20 cellular contexts compared by ENCODE assay signal in genomic region chr2:113213061-113213930, GRCh38. TPM values are rescaled to one million over a fixed set of nuclear protein-coding genes. Genes with fewer than 3 reads are reported as not detected.
DNase-seq lines count a peak whose midpoint lies in the region; ATAC-seq, FAIRE-seq and TF ChIP-seq lines count a peak whose summit lies in the region.
"Had no signal": no experiment of that assay in that cellular context is flagged by ENCODE, and none has a peak within 500 bp of the region (broad histone marks: within the 10 kb centered on the region; RNA-seq: fewer than 3 reads in every experiment).

No MANE protein-coding gene starts in this region.

- no peaks in the 10 kb centered on the region for H3K36me3 ChIP-seq in HepG2 (replicated peaks in 1 of 2; ENCODE audit: control insufficient read depth in 1 of 2, insufficient read depth in 2 of 2, low read length in 2 of 2)
- no peaks in the 10 kb centered on the region for H3K36me3 ChIP-seq in right lobe of liver
- H3K36me3 ChIP-seq in kidney (ENCODE audit: control insufficient read depth in 1 of 2, insufficient read depth in 2 of 2, low read length in 2 of 2): no peaks in the 10 kb centered on the region
- H3K36me3 ChIP-seq in psoas muscle (ENCODE audit: insufficient read depth in 1 of 2, low read depth in 1 of 2): no peaks in the 10 kb centered on the region
- H3K36me3 ChIP-seq in OCI-LY7 (ENCODE audit: insufficient read depth, low read length): no peaks in the 10 kb centered on the region

- TF ChIP-seq RAD21 in HepG2 (CRISPR knock-in tag; IDR thresholded peaks at IDR 0.05): no peak

- no peaks in the 10 kb centered on the region for H3K79me2 ChIP-seq in HepG2 (ENCODE audit: insufficient read depth, low read length)
- H3K79me2 ChIP-seq in OCI-LY7 (ENCODE audit: insufficient read depth, low read depth, low read length): no peaks in the 10 kb centered on the region

- H3K9me3 ChIP-seq in HepG2 (ENCODE audit: low read length): no peaks in the 10 kb centered on the region
- no peaks in the 10 kb centered on the region for H3K9me3 ChIP-seq in right lobe of liver
- no peaks in the 10 kb centered on the region for H3K9me3 ChIP-seq in kidney (ENCODE audit: control insufficient read depth in 1 of 2, low read length in 2 of 2)
- H3K9me3 ChIP-seq in psoas muscle: no peaks in the 10 kb centered on the region
- no peaks in the 10 kb centered on the region for H3K9me3 ChIP-seq in OCI-LY7 (ENCODE audit: low read length)
- H3K9me3 ChIP-seq: body of pancreas had no signal

- no peak for TF ChIP-seq POLR2A in HepG2 (IDR thresholded peaks at IDR 0.05; ENCODE audit: insufficient read depth in 1 of 2, low read depth in 2 of 2, low read length in 2 of 2)
- TF ChIP-seq POLR2A in right lobe of liver (IDR thresholded peaks at IDR 0.05): no peak

- H3K9ac ChIP-seq in HepG2 (ENCODE audit: insufficient read depth, low read depth, low read length): no peak overlapping the region
- H3K9ac ChIP-seq in kidney (ENCODE audit: low read length in 2 of 2): peak overlapping the region in 1 of 2 donors; percentile 60

- intact Hi-C loops in HepG2 (cut with micrococcal nuclease; ENCODE audit: unreplicated experiment): no loop called here
- intact Hi-C loops in right lobe of liver (cut with DNase I): no loop called here
- intact Hi-C loops in kidney (cut with DNase I): no loop called here
- intact Hi-C loops in psoas muscle (cut with DNase I): no loop called here
- intact Hi-C loops in OCI-LY7 (cut with micrococcal nuclease; ENCODE audit: unreplicated experiment): no loop called here

- no peak overlapping the region for H3K4me3 ChIP-seq in HepG2 (replicated peaks in 1 of 3; ENCODE audit: insufficient read depth in 1 of 3, low read depth in 2 of 3, low read length in 3 of 3)
- no peak overlapping the region for H3K4me3 ChIP-seq in right lobe of liver
- H3K4me3 ChIP-seq in kidney (ENCODE audit: low read length in 2 of 2): no peak overlapping the region
- no peak overlapping the region for H3K4me3 ChIP-seq in psoas muscle
- H3K4me3 ChIP-seq in OCI-LY7 (ENCODE audit: low read depth, low read length, poor library complexity, severe bottlenecking): no peak overlapping the region
- H3K4me3 ChIP-seq: body of pancreas had no signal

- H3K4me1 ChIP-seq in HepG2 (ENCODE audit: insufficient read depth, low read length): peaks cover 88% of the 10 kb centered on the region
- H3K4me1 ChIP-seq in right lobe of liver: peaks cover 0 to 15% (median 7%) of the 10 kb centered on the region in 4 donors
- peaks cover 51 to 56% of the 10 kb centered on the region in 2 donors for H3K4me1 ChIP-seq in kidney (ENCODE audit: control insufficient read depth in 1 of 2, insufficient read depth in 1 of 2, low read depth in 1 of 2, low read length in 2 of 2)
- H3K4me1 ChIP-seq in psoas muscle: no peaks in the 10 kb centered on the region
- no peaks in the 10 kb centered on the region for H3K4me1 ChIP-seq in OCI-LY7 (ENCODE audit: insufficient read depth, low read length, poor library complexity, severe bottlenecking)

- no peaks in the 10 kb centered on the region for H3K9me2 ChIP-seq in OCI-LY7 (ENCODE audit: insufficient read depth, low read length)

- H2AFZ ChIP-seq in HepG2 (ENCODE audit: low read length) (no peak overlapping the region), OCI-LY7 (ENCODE audit: low read length) (no peak overlapping the region)

- H3K4me2 ChIP-seq in HepG2 (ENCODE audit: low read depth, low read length): no peak overlapping the region
- no peak overlapping the region for H3K4me2 ChIP-seq in OCI-LY7 (ENCODE audit: low read length)

- BruUV-seq in HepG2 (replicated peaks; lab: Mats Ljungman, UMichigan): no TSS peak
- no TSS peak for BruUV-seq in OCI-LY7 (replicated peaks; lab: Mats Ljungman, UMichigan)

- FAIRE-seq in HepG2 (lab: Jason Lieb, UNC) (no peak), kidney (lab: Jason Lieb, UNC) (no peak)

- H3K27me3 ChIP-seq in HepG2 (ENCODE audit: control insufficient read depth in 1 of 2, insufficient read depth in 2 of 2, low read length in 2 of 2) (no peaks in the 10 kb centered on the region), right lobe of liver (no peaks in the 10 kb centered on the region), psoas muscle (ENCODE audit: insufficient read depth in 3 of 3, low read length in 2 of 3) (no peaks in the 10 kb centered on the region)
- H3K27me3 ChIP-seq: body of pancreas, foreskin keratinocyte had no signal

- POLR2A ChIA-PET in HepG2 (lab: Yijun Ruan, JAX): interaction anchor here (1.6 kb wide), 1 partner anchor 21 kb away, joined by 4 read pairs; no protein-coding TSS in a partner anchor
- POLR2A ChIA-PET in OCI-LY7 (lab: Charles Lee): no interaction called here

- TF ChIP-seq CTCF in HepG2 (CRISPR knock-in tag; IDR thresholded peaks at IDR 0.05): no peak
- TF ChIP-seq CTCF in right lobe of liver (IDR thresholded peaks at IDR 0.05): no peak
- TF ChIP-seq CTCF in kidney (IDR thresholded peaks at IDR 0.05; ENCODE audit: borderline replicate concordance, extremely low read depth, insufficient read depth): no peak
- TF ChIP-seq CTCF in psoas muscle (IDR thresholded peaks at IDR 0.05): no peak
- TF ChIP-seq CTCF in OCI-LY7 (conservative IDR thresholded peaks at IDR 0.05; ENCODE audit: low read length): no peak

- H3K27ac ChIP-seq in HepG2 (ENCODE audit: extremely low read length, insufficient read depth, low read length): no peak overlapping the region
- no peak overlapping the region for H3K27ac ChIP-seq in right lobe of liver
- peak overlapping the region; percentile 80 to 89 for H3K27ac ChIP-seq in kidney (ENCODE audit: low read depth in 2 of 2, low read length in 2 of 2)
- peak overlapping the region; percentile 9 for H3K27ac ChIP-seq in psoas muscle
- H3K27ac ChIP-seq in OCI-LY7 (ENCODE audit: low read depth, low read length, poor library complexity, severe bottlenecking): no peak overlapping the region
- H3K27ac ChIP-seq: body of pancreas, foreskin keratinocyte had no signal

- no peak for DNase-seq in HepG2 (ENCODE audit: low spot score)
- no peak for DNase-seq in right lobe of liver
- no peak for DNase-seq in kidney
- no peak for DNase-seq in psoas muscle
- DNase-seq in OCI-LY7 (ENCODE audit: low spot score): no peak
- no peak for DNase-seq in mucosa of gallbladder (ENCODE audit: low spot score)
- DNase-seq: activated T-cell treated with anti-CD3 and anti-CD28 coated beads, Interleukin-2, amount 50 U/mL, for 48 hours; body of pancreas; CD4-positive, alpha-beta memory T cell; cortex of kidney; DMS79; foreskin keratinocyte; Karpas-422; NCI-H1048; NCI-H510A; RPMI8226; stimulated activated CD4-positive, alpha-beta T cell treated with anti-CD3 and anti-CD28 coated beads, Interleukin-1b, Interleukin-23, amount 100 ng/mL, for 48 hours had no signal

- ATAC-seq in HepG2 (no peak), right lobe of liver (no peak), psoas muscle (no peak), HG03045 (IDR thresholded peaks at IDR 0.05; ENCODE audit: unreplicated experiment) (no peak), HG02610 (IDR thresholded peaks at IDR 0.05; ENCODE audit: unreplicated experiment) (no peak)
- ATAC-seq: activated CD4-positive, CD25-positive, alpha-beta regulatory T cell treated with anti-CD3 and anti-CD28 coated beads, Interleukin-2, amount 50 U/mL, for 24 hours; foreskin keratinocyte had no signal

- 98% methylated on average over 14 of the region's 14 CpGs for WGBS in HepG2 (ENCODE audit: low lambda C conversion rate)
- WGBS in right lobe of liver (ENCODE audit: insufficient coverage, low coverage, low lambda C conversion rate, missing lambda C conversion rate): 91% methylated on average over 9 of the region's 14 CpGs
- 89 to 90% (median 90%) methylated on average over 14 of the region's 14 CpGs for WGBS in psoas muscle, 3 donors

- in situ Hi-C loops in HepG2 (cut with HindIII; ENCODE audit: extremely low pct_ligation_motif_present, low pct_unique_long_range_greater_than_20kb): no loop called here

- CTCF ChIA-PET in HepG2 (lab: Yijun Ruan, JAX; ENCODE audit: low intra/inter-chr PET ratio, low total read pairs): no interaction called here
- CTCF ChIA-PET in OCI-LY7 (lab: Charles Lee; ENCODE audit: unreplicated experiment): no interaction called here

- no peak for TF ChIP-seq EP300 in HepG2 (IDR thresholded peaks at IDR 0.05; ENCODE audit: low read depth in 2 of 2, low read length in 2 of 2)
- no peak for TF ChIP-seq EP300 in HepG2 (CRISPR knock-in tag; IDR thresholded peaks at IDR 0.05; ENCODE audit: borderline replicate concordance)

- H4K20me1 ChIP-seq in HepG2 (ENCODE audit: insufficient read depth, low read length) (no peaks in the 10 kb centered on the region), OCI-LY7 (ENCODE audit: insufficient read depth, low read length) (no peaks in the 10 kb centered on the region)

RNA-seq across cellular contexts. Expression of gene PSD4, which starts 39.5 kb away (rescaled TPM):
- 8.6 and 9.4 TPM in 2 replicates for total RNA-seq in HepG2 (2016; rRNA removed; fragmentation: Illumina TruSeq; extraction: Trizol)
- 1.8 and 2.1 TPM in 2 replicates for total RNA-seq in HepG2 (2016; cell fraction: cytosol; rRNA removed; fragmentation: Illumina TruSeq; extraction: Trizol; ENCODE audit: low read depth)
- total RNA-seq in HepG2 (2016; cell fraction: insoluble cytoplasmic fraction; rRNA removed; fragmentation: Illumina TruSeq; extraction: Trizol): 6.4 and 9.6 TPM in 2 replicates
- total RNA-seq in HepG2 (2016; cell fraction: membrane; rRNA removed; fragmentation: Illumina TruSeq; extraction: Trizol): 4.3 and 5.2 TPM in 2 replicates
- 10.2 and 10.4 TPM in 2 replicates for total RNA-seq in HepG2 (2016; cell fraction: nucleus; rRNA removed; fragmentation: Illumina TruSeq; extraction: Trizol)
- 5.8 and 9.1 TPM in 2 replicates for polyA plus RNA-seq in HepG2 (2011; rRNA removed)
- 4.3 and 4.7 TPM in 2 replicates for polyA plus RNA-seq in HepG2 (2011; cell fraction: cytosol; rRNA removed)
- polyA plus RNA-seq in HepG2 (2011; cell fraction: nucleus; rRNA removed): 34.6 and 36.0 TPM in 2 replicates
- 9.7 and 12.9 TPM in 2 replicates for polyA plus RNA-seq in HepG2 (2012)
- polyA plus RNA-seq in HepG2 (2016; cell fraction: cytosol; fragmentation: Illumina TruSeq; extraction: Trizol; ENCODE audit: low read depth): 1.3 TPM in 2 replicates
- 4.3 and 6.8 TPM in 2 replicates for polyA plus RNA-seq in HepG2 (2016; cell fraction: insoluble cytoplasmic fraction; fragmentation: Illumina TruSeq; extraction: Trizol; ENCODE audit: low read depth)
- polyA plus RNA-seq in HepG2 (2016; cell fraction: membrane; fragmentation: Illumina TruSeq; extraction: Trizol; ENCODE audit: low read depth): 3.3 TPM in 2 replicates
- 14.7 and 15.0 TPM in 2 replicates for polyA plus RNA-seq in HepG2 (2016; cell fraction: nucleus; fragmentation: Illumina TruSeq; extraction: Trizol; ENCODE audit: insufficient read depth, low read depth)
- polyA minus RNA-seq in HepG2 (2011; rRNA and poly(A)+ RNA removed; ENCODE audit: low replicate concordance): 3.6 and 13.9 TPM in 2 replicates
- polyA minus RNA-seq in HepG2 (2011; cell fraction: cytosol; rRNA and poly(A)+ RNA removed): 5.2 and 5.3 TPM in 2 replicates
- 11.6 and 16.2 TPM in 2 replicates for polyA minus RNA-seq in HepG2 (2011; cell fraction: nucleus; rRNA and poly(A)+ RNA removed)
- total RNA-seq in right lobe of liver: 10 to 100 TPM; 38.0 to 77.8 (median 58.7) TPM
- 42.0 TPM for total RNA-seq in kidney
- 16.2 TPM for polyA plus RNA-seq in kidney (ENCODE audit: insufficient read depth, low read depth, low replicate concordance)
- 1 to 10 TPM in 3 of 4 donors, under 1 TPM in 1; 0.76 to 1.7 (median 1.3) TPM for total RNA-seq in psoas muscle
- polyA plus RNA-seq in psoas muscle: under 1 TPM; 0.35 to 0.87 (median 0.82) TPM
- 78.2 and 99.6 TPM in 2 replicates for total RNA-seq in OCI-LY7 (2014; rRNA removed; shearing (Covaris generic))
- total RNA-seq in OCI-LY7 (2022): 100 and 111 TPM in 2 replicates
- total RNA-seq in mucosa of gallbladder: 70.3 TPM

Comparison
In these comparisons a context has a peak if more than half of its experiments do, and no peak if none do; other contexts are left out.
1. H3K27ac ChIP-seq: peak in kidney (2 of 2) and psoas muscle (single experiment); none in HepG2 (single experiment), right lobe of liver (0 of 3) and OCI-LY7 (single experiment).